Comparison of ENCODE assay signal across 36 cellular contexts in genomic region chr14:62894736-62895135, GRCh38.
"Had no signal": no experiment of that assay in that cellular context is flagged by ENCODE, and none has a peak within 500 bp of the region (broad histone marks: within the 10 kb centered on the region; RNA-seq: fewer than 3 reads in every experiment).

No MANE protein-coding gene starts in this region.

- H3K4me3 ChIP-seq: MG63 had no signal

- H3K36me3 ChIP-seq: MG63 had no signal

- H3K9me3 ChIP-seq: MG63 had no signal

- DNase-seq: Karpas-422, Kasumi-1, KBM-7, KG1, MG63, MM.1S, MV-4-11, NCI-H1048, NCI-H1092, NCI-H1092 treated with DMSO at 0.1 percent for 48 hours, NCI-H1105, NCI-H1105 treated with DMSO at 0.1 percent for 48 hours, NCI-H1417, NCI-H1417 treated with DMSO at 0.1 percent for 48 hours, NCI-H1436, NCI-H1436 treated with DMSO at 0.1 percent for 48 hours, NCI-H146, NCI-H1694, NCI-H1694 treated with DMSO at 0.1 percent for 48 hours, NCI-H187, NCI-H187 treated with DMSO at 0.1 percent for 48 hours, NCI-H1930, NCI-H2029, NCI-H2029 treated with DMSO at 0.1 percent for 48 hours, NCI-H2081, NCI-H2081 treated with DMSO at 0.1 percent for 48 hours, NCI-H2107, NCI-H2171, NCI-H2171 treated with DMSO at 0.1 percent for 48 hours, NCI-H2227 treated with DMSO at 0.1 percent for 48 hours, NCI-H226, NCI-H345, NCI-H446, NCI-H446 treated with DMSO at 0.1 percent for 48 hours, NCI-H510A had no signal

- H3K4me2 ChIP-seq: KMS-11 had no signal

- H3K27me3 ChIP-seq: MG63 had no signal

- H3K9ac ChIP-seq: KMS-11 had no signal

- H3K27ac ChIP-seq: KMS-11 had no signal
